ENCODE assay signal across 1 cellular context in the genomic region with DNA sequence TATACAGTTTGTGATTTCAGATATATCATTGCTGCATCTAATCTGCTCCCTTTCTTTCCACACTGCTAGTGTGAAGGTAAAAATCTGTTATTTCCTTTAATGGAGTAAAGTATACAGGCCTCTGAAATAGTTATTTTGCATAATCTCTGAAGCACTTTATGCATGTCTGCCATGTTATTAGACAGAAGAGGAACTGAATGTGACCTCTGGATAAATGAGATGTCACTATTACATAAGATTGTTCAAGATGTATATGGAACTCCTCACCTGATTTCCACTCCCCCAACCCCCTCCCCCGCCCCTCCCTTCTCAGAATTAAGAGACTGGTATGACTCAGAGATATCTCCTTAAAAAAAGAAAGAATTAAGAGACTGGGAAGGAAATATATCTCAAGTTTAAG.
A peak's percentile ranks its signal among the peaks of the same experiment; 100 is the strongest.
TF ChIP-seq lines count a peak whose summit lies in the region.

No MANE protein-coding gene starts in this region.

TF ChIP-seq in HepG2, 621 proteins besides CTCF, POLR2A, EP300 and RAD21 (continued from another document):
- TF ChIP-seq HNRNPK (IDR thresholded peaks at IDR 0.05; ENCODE audit: low read depth, low read length, poor library complexity, severe bottlenecking), result peak; percentile 75
